ENCODE assay signal across 8 cellular contexts in the genomic region with DNA sequence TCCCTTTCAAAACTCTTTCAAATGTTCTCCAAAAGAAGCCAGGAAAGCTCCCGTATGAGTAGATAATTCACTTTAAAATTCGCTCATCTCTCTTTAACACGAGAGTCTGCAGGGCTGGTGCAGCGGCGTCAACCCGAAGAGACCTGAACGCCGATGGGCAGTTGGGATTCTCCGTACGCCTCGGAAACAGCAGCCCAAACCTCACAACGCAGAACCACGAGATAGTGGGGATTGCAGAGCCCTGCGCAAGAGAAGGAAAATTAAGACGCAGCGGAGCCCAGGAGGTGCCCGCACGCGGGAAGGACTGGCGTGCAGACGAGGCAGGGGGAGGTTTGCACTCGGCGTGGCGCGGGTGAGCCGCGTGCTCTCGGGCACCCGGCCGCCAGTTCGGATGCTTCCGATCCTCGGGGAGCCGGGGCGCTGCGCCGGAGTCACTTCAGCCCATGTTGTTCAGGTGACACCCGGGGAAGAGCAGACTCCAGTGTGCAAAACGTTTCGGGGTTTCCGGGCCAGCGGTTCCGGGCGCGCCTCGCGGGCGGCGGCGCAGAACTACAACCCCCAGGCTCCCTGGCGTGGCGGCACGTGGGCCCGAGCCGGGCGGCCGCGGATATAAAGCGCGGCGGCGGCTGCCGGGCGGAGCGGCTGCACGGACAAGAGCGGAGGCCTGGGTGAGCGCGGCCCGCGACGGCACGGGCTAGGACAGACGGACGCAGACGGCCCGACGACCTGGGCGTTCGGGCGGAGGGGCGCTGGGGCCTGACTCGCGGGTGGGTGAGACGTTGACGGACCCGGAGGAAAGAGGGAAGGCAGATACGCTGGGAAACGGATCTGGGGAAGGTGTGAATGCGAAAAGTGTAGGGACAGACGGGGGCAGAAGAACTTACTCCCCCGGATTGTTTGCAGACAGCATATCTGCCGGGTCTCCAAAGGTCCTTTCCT. TPM values are rescaled to one million over a fixed set of nuclear protein-coding genes. Genes with fewer than 3 reads are reported as not detected.
DNase-seq lines count a peak whose midpoint lies in the region; ATAC-seq lines count a peak whose summit lies in the region.

A gene with protein sequence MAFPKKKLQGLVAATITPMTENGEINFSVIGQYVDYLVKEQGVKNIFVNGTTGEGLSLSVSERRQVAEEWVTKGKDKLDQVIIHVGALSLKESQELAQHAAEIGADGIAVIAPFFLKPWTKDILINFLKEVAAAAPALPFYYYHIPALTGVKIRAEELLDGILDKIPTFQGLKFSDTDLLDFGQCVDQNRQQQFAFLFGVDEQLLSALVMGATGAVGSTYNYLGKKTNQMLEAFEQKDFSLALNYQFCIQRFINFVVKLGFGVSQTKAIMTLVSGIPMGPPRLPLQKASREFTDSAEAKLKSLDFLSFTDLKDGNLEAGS (plus strand): TSS at position 636 of the 939 bp plus-strand sequence. CDS start 4,599 bp downstream, outside the sequence.

- H3K4me1 ChIP-seq in BLaER1 (peaks cover 11% of the 10 kb centered on the region), ectodermal cell (ENCODE audit: control insufficient read depth, insufficient read depth, low read length) (no peaks in the 10 kb centered on the region)

- peak; percentile 91 for ATAC-seq in HG03442 (IDR thresholded peaks at IDR 0.05; ENCODE audit: unreplicated experiment)

- peak; percentile 43 for DNase-seq in GM19240 (ENCODE audit: insufficient read length, low spot score)
- DNase-seq in NCI-H748 (lab: John Stamatoyannopoulos, UW; ENCODE audit: unreplicated experiment): peak; percentile 75
- peak; percentile 88 for DNase-seq in activated CD4-positive, alpha-beta memory T cell treated with anti-CD3 and anti-CD28 coated beads, Interleukin-2, amount 10 ng/mL, durations not matched to agents 7 days and 5 days
- peak; percentile 88 for DNase-seq in medulla oblongata (ENCODE audit: extremely low spot score)
- peak; percentile 68 for DNase-seq in stimulated activated CD8-positive, alpha-beta memory T cell treated with anti-CD3 and anti-CD28 coated beads, Interleukin-12 subunit alpha, Interleukin-12 subunit beta, amount 100 ng/mL, for 24 hours (ENCODE audit: extremely low read depth)

- no peaks in the 10 kb centered on the region for H3K36me3 ChIP-seq in BLaER1
- no peaks in the 10 kb centered on the region for H3K36me3 ChIP-seq in ectodermal cell (ENCODE audit: control insufficient read depth, insufficient read depth, low read length)

- H3K4me3 ChIP-seq in BLaER1: peak within 1 kb of the TSS; percentile 69
- peak within 1 kb of the TSS; percentile 55 for H3K4me3 ChIP-seq in ectodermal cell (ENCODE audit: insufficient read depth, low read depth, low read length)

- H3K27ac Mint-ChIP-seq in activated CD4-positive, alpha-beta memory T cell treated with anti-CD3 and anti-CD28 coated beads, Interleukin-2, amount 10 ng/mL, durations not matched to agents 7 days and 5 days: peak within 1 kb of the TSS; percentile 47

- H3K9me3 ChIP-seq in BLaER1: no peaks in the 10 kb centered on the region
- no peaks in the 10 kb centered on the region for H3K9me3 ChIP-seq in ectodermal cell (ENCODE audit: control insufficient read depth, low read length)

- peak within 1 kb of the TSS; percentile 70 for H3K9ac ChIP-seq in BLaER1

- H3K27me3 ChIP-seq in BLaER1 (peaks cover 13% of the 10 kb centered on the region), ectodermal cell (ENCODE audit: control insufficient read depth, insufficient read depth, low read length, poor library complexity, severe bottlenecking) (peaks cover 45% of the 10 kb centered on the region)

- H3K27me3 Mint-ChIP-seq in activated CD4-positive, alpha-beta memory T cell treated with anti-CD3 and anti-CD28 coated beads, Interleukin-2, amount 10 ng/mL, durations not matched to agents 7 days and 5 days: peaks cover 25% of the 10 kb centered on the region

- 1 to 2% methylated on average over 93 of the region's 93 CpGs for WGBS in ectodermal cell, 2 experiments

- no peaks in the 10 kb centered on the region for H3K9me3 Mint-ChIP-seq in activated CD4-positive, alpha-beta memory T cell treated with anti-CD3 and anti-CD28 coated beads, Interleukin-2, amount 10 ng/mL, durations not matched to agents 7 days and 5 days

- H3K4me3 Mint-ChIP-seq in activated CD4-positive, alpha-beta memory T cell treated with anti-CD3 and anti-CD28 coated beads, Interleukin-2, amount 10 ng/mL, durations not matched to agents 7 days and 5 days: peak within 1 kb of the TSS; percentile 78

- POLR2A ChIA-PET in activated CD4-positive, alpha-beta memory T cell treated with anti-CD3 and anti-CD28 coated beads, Interleukin-2, amount 10 ng/mL, durations not matched to agents 7 days and 5 days (lab: Charles Lee): interaction anchor here (0.9 to 2.8 kb wide), 6 partner anchors 50 to 201 kb away, joined by 3 to 12 read pairs (median 6); a partner anchor contains a TSS

- H3K4me1 Mint-ChIP-seq in activated CD4-positive, alpha-beta memory T cell treated with anti-CD3 and anti-CD28 coated beads, Interleukin-2, amount 10 ng/mL, durations not matched to agents 7 days and 5 days: peaks cover 15% of the 10 kb centered on the region

- peak within 1 kb of the TSS; percentile 91 for H3K4me2 ChIP-seq in BLaER1

- peak within 1 kb of the TSS; percentile 47 for H3K27ac ChIP-seq in BLaER1
- H3K27ac ChIP-seq in ectodermal cell (ENCODE audit: insufficient read depth, low read depth, low read length, poor library complexity, severe bottlenecking): no peak within 1 kb of the TSS

- H4K20me1 ChIP-seq in BLaER1: no peaks in the 10 kb centered on the region

- H3K36me3 Mint-ChIP-seq in activated CD4-positive, alpha-beta memory T cell treated with anti-CD3 and anti-CD28 coated beads, Interleukin-2, amount 10 ng/mL, durations not matched to agents 7 days and 5 days (ENCODE audit: low read depth): no peaks in the 10 kb centered on the region

- CTCF ChIA-PET in activated CD4-positive, alpha-beta memory T cell treated with anti-CD3 and anti-CD28 coated beads, Interleukin-2, amount 10 ng/mL, durations not matched to agents 7 days and 5 days (lab: Charles Lee): interaction anchor here (1.1 to 10.7 kb wide), 5 partner anchors 8 to 701 kb away, joined by 3 to 531 read pairs (median 3); a partner anchor contains a TSS

RNA-seq across cellular contexts. Expression of the gene that starts here (rescaled TPM):
- total RNA-seq in activated CD4-positive, alpha-beta memory T cell treated with anti-CD3 and anti-CD28 coated beads, Interleukin-2, amount 10 ng/mL, durations not matched to agents 7 days and 5 days: 1 to 10 TPM; 3.7 to 5.0 TPM
- polyA plus RNA-seq in ectodermal cell (2013, experiment 1 of 4): 3.1 TPM
- polyA plus RNA-seq in ectodermal cell (2013, experiment 2 of 4): 6.2 TPM
- polyA plus RNA-seq in ectodermal cell (2013, experiment 3 of 4): 3.0 TPM
- polyA plus RNA-seq in ectodermal cell (2013, experiment 4 of 4): 3.1 TPM
